ENCODE assay signal across 8 cellular contexts in the genomic region with DNA sequence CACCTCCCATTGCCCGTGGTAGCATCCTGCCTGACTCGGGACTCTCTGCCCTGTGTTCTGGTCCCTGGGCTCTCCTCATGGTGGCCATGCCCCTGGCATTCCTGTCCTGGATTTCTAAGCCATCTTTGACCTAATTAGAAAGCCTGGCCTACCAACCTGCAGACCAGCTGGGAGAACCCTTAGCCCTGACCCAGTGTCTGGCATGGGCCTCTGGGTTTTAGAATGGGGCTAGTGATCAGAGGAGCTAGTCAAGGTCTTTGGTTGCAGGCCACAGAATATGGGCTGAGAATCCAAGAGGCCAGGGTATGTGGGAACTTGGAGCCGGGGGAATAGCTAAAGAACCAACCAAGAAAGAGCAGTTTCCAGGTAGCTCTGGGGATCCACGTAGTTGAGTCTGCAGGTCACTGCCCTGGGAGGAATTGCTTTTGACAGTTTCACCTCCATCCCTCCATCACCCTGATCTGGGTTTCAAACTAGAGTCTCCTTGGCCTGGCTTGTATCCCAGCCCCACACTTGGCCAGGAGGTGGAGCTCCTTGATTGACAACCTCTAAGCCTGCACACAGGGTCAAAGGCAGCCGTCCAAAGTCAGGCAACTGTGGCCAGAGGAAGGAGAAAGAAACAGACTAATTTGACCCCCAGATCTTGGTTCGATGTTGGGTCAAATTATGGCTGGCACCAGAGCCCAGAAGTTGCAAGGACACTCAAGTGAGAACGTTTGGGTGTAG. TPM values are rescaled to one million over a fixed set of nuclear protein-coding genes. Genes with fewer than 3 reads are reported as not detected.
DNase-seq lines count a peak whose midpoint lies in the region; ATAC-seq and TF ChIP-seq lines count a peak whose summit lies in the region.

No MANE protein-coding gene starts in this region.

- no peaks in the 10 kb centered on the region for H3K36me3 ChIP-seq in NT2/D1 (ENCODE audit: insufficient read depth, insufficient read length, low read length)
- H3K36me3 ChIP-seq in cardiac muscle cell, result no peaks in the 10 kb centered on the region

- H3K9me3 ChIP-seq in NT2/D1 (ENCODE audit: insufficient read depth, low read length) (no peaks in the 10 kb centered on the region), cardiac muscle cell (ENCODE audit: low read depth) (no peaks in the 10 kb centered on the region)

- H3K27ac ChIP-seq in cardiac muscle cell, result no peak overlapping the region

- no peaks in the 10 kb centered on the region for H3K9me3 Mint-ChIP-seq in activated T-helper 1 cell treated with anti-CD3 and anti-CD28 coated beads, Interleukin-12 subunit alpha, Interleukin-12 subunit beta, Interleukin-2, Interleukin-4 antibody, amounts not matched to agents 30 ng/mL and 10 ng/mL and 1 ng/mL, durations not matched to agents 14 hours and 24 hours and 36 hours

- no peak overlapping the region for H3K9ac ChIP-seq in NT2/D1 (ENCODE audit: insufficient read length, low read depth)

- no peak overlapping the region for H3K4me3 ChIP-seq in NT2/D1 (ENCODE audit: insufficient read length, low read depth)
- H3K4me3 ChIP-seq in cardiac muscle cell, result no peak overlapping the region

- H3K4me3 Mint-ChIP-seq in activated T-helper 1 cell treated with anti-CD3 and anti-CD28 coated beads, Interleukin-12 subunit alpha, Interleukin-12 subunit beta, Interleukin-2, Interleukin-4 antibody, amounts not matched to agents 30 ng/mL and 10 ng/mL and 1 ng/mL, durations not matched to agents 14 hours and 24 hours and 36 hours, result no peak overlapping the region

- H3K4me1 ChIP-seq in NT2/D1 (ENCODE audit: insufficient read depth, insufficient read length) (peaks cover 7% of the 10 kb centered on the region), cardiac muscle cell (ENCODE audit: low read depth) (no peaks in the 10 kb centered on the region)

- peaks cover 7% of the 10 kb centered on the region for H3K4me1 Mint-ChIP-seq in activated T-helper 1 cell treated with anti-CD3 and anti-CD28 coated beads, Interleukin-12 subunit alpha, Interleukin-12 subunit beta, Interleukin-2, Interleukin-4 antibody, amounts not matched to agents 30 ng/mL and 10 ng/mL and 1 ng/mL, durations not matched to agents 14 hours and 24 hours and 36 hours (ENCODE audit: low read depth)

- no peaks in the 10 kb centered on the region for H3K36me3 Mint-ChIP-seq in activated T-helper 1 cell treated with anti-CD3 and anti-CD28 coated beads, Interleukin-12 subunit alpha, Interleukin-12 subunit beta, Interleukin-2, Interleukin-4 antibody, amounts not matched to agents 30 ng/mL and 10 ng/mL and 1 ng/mL, durations not matched to agents 14 hours and 24 hours and 36 hours (ENCODE audit: low read depth)

- DNase-seq in SHP77 (lab: John Stamatoyannopoulos, UW) (peak; percentile 31 to 44), SHP77 treated with DMSO at 0.1 percent for 48 hours (lab: John Stamatoyannopoulos, UW) (no peak), NT2/D1 (ENCODE audit: low read depth, low spot score) (peak; percentile 25), cardiac muscle cell (ENCODE audit: low read depth in 1 of 2, low spot score in 1 of 2) (peak; percentile 43 to 60), retina (peak; percentile 45), GOT3 (lab: John Stamatoyannopoulos, UW) (no peak)
- DNase-seq in activated T-helper 1 cell treated with anti-CD3 and anti-CD28 coated beads, Interleukin-12 subunit alpha, Interleukin-12 subunit beta, Interleukin-2, Interleukin-4 antibody, amounts not matched to agents 30 ng/mL and 10 ng/mL and 1 ng/mL, durations not matched to agents 14 hours and 24 hours and 36 hours (ENCODE audit: low spot score), result peak; percentile 46

- H3K27me3 ChIP-seq in NT2/D1 (ENCODE audit: insufficient read depth, insufficient read length) (no peaks in the 10 kb centered on the region), cardiac muscle cell (no peaks in the 10 kb centered on the region)

- peak; percentile 40 for TF ChIP-seq CTCF in cardiac muscle cell (IDR thresholded peaks at IDR 0.05; ENCODE audit: low read depth, low read length)

- no peak for ATAC-seq in HG02870 (IDR thresholded peaks at IDR 0.05; ENCODE audit: unreplicated experiment)

- peaks cover 4% of the 10 kb centered on the region for H3K27me3 Mint-ChIP-seq in activated T-helper 1 cell treated with anti-CD3 and anti-CD28 coated beads, Interleukin-12 subunit alpha, Interleukin-12 subunit beta, Interleukin-2, Interleukin-4 antibody, amounts not matched to agents 30 ng/mL and 10 ng/mL and 1 ng/mL, durations not matched to agents 14 hours and 24 hours and 36 hours (ENCODE audit: insufficient read depth)

- intact Hi-C loops in activated T-helper 1 cell treated with anti-CD3 and anti-CD28 coated beads, Interleukin-12 subunit alpha, Interleukin-12 subunit beta, Interleukin-2, Interleukin-4 antibody, amounts not matched to agents 30 ng/mL and 10 ng/mL and 1 ng/mL, durations not matched to agents 14 hours and 24 hours and 36 hours (cut with micrococcal nuclease), result loop anchor here (1.0 to 5.0 kb wide), 4 partner anchors 24 to 288 kb away; no protein-coding TSS in a partner anchor

- peak overlapping the region; percentile 14 for H3K27ac Mint-ChIP-seq in activated T-helper 1 cell treated with anti-CD3 and anti-CD28 coated beads, Interleukin-12 subunit alpha, Interleukin-12 subunit beta, Interleukin-2, Interleukin-4 antibody, amounts not matched to agents 30 ng/mL and 10 ng/mL and 1 ng/mL, durations not matched to agents 14 hours and 24 hours and 36 hours

RNA-seq across cellular contexts. Expression of gene ABCG1, which starts 54.7 kb away (rescaled TPM):
- 9.3 and 10.2 TPM in 2 replicates for total RNA-seq in activated T-helper 1 cell treated with anti-CD3 and anti-CD28 coated beads, Interleukin-12 subunit alpha, Interleukin-12 subunit beta, Interleukin-2, Interleukin-4 antibody, amounts not matched to agents 30 ng/mL and 10 ng/mL and 1 ng/mL, durations not matched to agents 14 hours and 24 hours and 36 hours
- 4.9 and 5.4 TPM in 2 replicates for total RNA-seq in cardiac muscle cell
- 2.6 and 4.0 TPM in 2 replicates for polyA plus RNA-seq in cardiac muscle cell

Comparison
In these comparisons a context has a peak if more than half of its experiments do, and no peak if none do; other contexts are left out.
1. DNase-seq: peak in SHP77 (2 of 2), NT2/D1 (single experiment), activated T-helper 1 cell treated with anti-CD3 and anti-CD28 coated beads, Interleukin-12 subunit alpha, Interleukin-12 subunit beta, Interleukin-2, Interleukin-4 antibody, amounts not matched to agents 30 ng/mL and 10 ng/mL and 1 ng/mL, durations not matched to agents 14 hours and 24 hours and 36 hours (single experiment), cardiac muscle cell (2 of 2) and retina (single experiment); none in SHP77 treated with DMSO at 0.1 percent for 48 hours (single experiment) and GOT3 (single experiment).